ENCODE assay signal across 21 cellular contexts in genomic region chr1:4150262-4150661, GRCh38.
DNase-seq lines count a peak whose midpoint lies in the region; ATAC-seq, FAIRE-seq and TF ChIP-seq lines count a peak whose summit lies in the region.
"Had no signal": no experiment of that assay in that cellular context is flagged by ENCODE, and none has a peak within 500 bp of the region (broad histone marks: within the 10 kb centered on the region; RNA-seq: fewer than 3 reads in every experiment).

No MANE protein-coding gene starts in this region.

- peaks cover 7% of the 10 kb centered on the region; the same call in 1 of the 2 replicates for H3K36me3 ChIP-seq in GM23338 (ENCODE audit: insufficient read depth)
- no peaks in the 10 kb centered on the region for H3K36me3 ChIP-seq in K562 (ENCODE audit: control insufficient read depth, insufficient read depth, low read length)
- no peaks in the 10 kb centered on the region for H3K36me3 ChIP-seq in mesendoderm (ENCODE audit: control insufficient read depth, insufficient read depth, low read length)
- H3K36me3 ChIP-seq in spleen, result no peaks in the 10 kb centered on the region
- H3K36me3 ChIP-seq: Peyer's patch had no signal

- peaks cover 12% of the 10 kb centered on the region; the same call in 1 of the 3 replicates for H3K36me3 Mint-ChIP-seq in GM23338 (ENCODE audit: low read depth)
- no peaks in the 10 kb centered on the region for H3K36me3 Mint-ChIP-seq in T-cell

- H3K4me3 Mint-ChIP-seq in GM23338 (no peak overlapping the region), T-cell (no peak overlapping the region)
- H3K4me3 Mint-ChIP-seq: B cell had no signal

- H3K23ac ChIP-seq in mesendoderm (ENCODE audit: low read length), result no peak overlapping the region

- H3K9me2 ChIP-seq in GM23338 (ENCODE audit: insufficient read depth), result no peaks in the 10 kb centered on the region

- intact Hi-C loops in K562 (cut with micrococcal nuclease), result no loop called here
- intact Hi-C loops in spleen (cut with DNase I; ENCODE audit: low total_unique reads), result no loop called here

- no peak overlapping the region for H4K5ac ChIP-seq in mesendoderm (ENCODE audit: low read length)

- H3K9me3 ChIP-seq in K562 (replicated peaks; ENCODE audit: control insufficient read depth, insufficient read depth, low read depth, low read length) (no peaks in the 10 kb centered on the region), spleen (no peaks in the 10 kb centered on the region)
- H3K9me3 ChIP-seq: Peyer's patch had no signal

- no peak overlapping the region for H3K4me3 ChIP-seq in GM23338
- no peak overlapping the region for H3K4me3 ChIP-seq in K562
- no peak overlapping the region for H3K4me3 ChIP-seq in mesendoderm (ENCODE audit: low read length)
- H3K4me3 ChIP-seq in spleen, result no peak overlapping the region
- H3K4me3 ChIP-seq: Peyer's patch had no signal

- H4K20me1 ChIP-seq in GM23338 (replicated peaks; ENCODE audit: insufficient read depth) (no peaks in the 10 kb centered on the region), K562 (replicated peaks; ENCODE audit: control insufficient read depth, insufficient read depth, low read length) (no peaks in the 10 kb centered on the region; the same call in 1 of the 2 replicates)

- CTCF ChIA-PET in K562 (lab: Yijun Ruan, JAX; ENCODE audit: low intra/inter-chr PET ratio) (no interaction called here), T-cell (lab: Charles Lee) (no interaction called here)

- H3K27ac ChIP-seq in GM23338 (ENCODE audit: low read depth), result no peak overlapping the region
- no peak overlapping the region for H3K27ac ChIP-seq in K562 (ENCODE audit: extremely low read depth, low read depth, low read length)
- H3K27ac ChIP-seq in mesendoderm (ENCODE audit: low read depth, low read length), result no peak overlapping the region
- H3K27ac ChIP-seq in spleen, result no peak overlapping the region
- H3K27ac ChIP-seq: Peyer's patch had no signal

- H2AK5ac ChIP-seq in mesendoderm (ENCODE audit: low read length), result no peak overlapping the region

- peaks cover 64% of the 10 kb centered on the region for H3K9me3 Mint-ChIP-seq in GM23338
- H3K9me3 Mint-ChIP-seq in T-cell, result no peaks in the 10 kb centered on the region

- BruUV-seq in K562 (replicated peaks; lab: Mats Ljungman, UMichigan), result no TSS peak

- TF ChIP-seq CTCF in GM23338 (conservative IDR thresholded peaks at IDR 0.05; ENCODE audit: low read depth in 2 of 2) (no peak), K562 (IDR thresholded peaks at IDR 0.05 in 2 of 3, conservative IDR thresholded peaks at IDR 0.05 in 1 of 3; ENCODE audit: insufficient read depth in 2 of 3, low read depth in 1 of 3, low read length in 3 of 3) (no peak), spleen (IDR thresholded peaks at IDR 0.05 in 8 of 11, conservative IDR thresholded peaks at IDR 0.05 in 3 of 11) (no peak)

- H3K4ac ChIP-seq in mesendoderm (ENCODE audit: low read depth, low read length), result no peak overlapping the region

- no peaks in the 10 kb centered on the region for H3K4me1 ChIP-seq in GM23338 (ENCODE audit: insufficient read depth)
- no peaks in the 10 kb centered on the region for H3K4me1 ChIP-seq in K562 (replicated peaks in 1 of 2; ENCODE audit: control insufficient read depth in 2 of 2, insufficient read depth in 2 of 2, low read length in 2 of 2)
- H3K4me1 ChIP-seq in mesendoderm (ENCODE audit: control insufficient read depth, low read depth, low read length), result no peaks in the 10 kb centered on the region
- H3K4me1 ChIP-seq in spleen, result no peaks in the 10 kb centered on the region
- H3K4me1 ChIP-seq: Peyer's patch had no signal

- no peak for FAIRE-seq in K562 (lab: Jason Lieb, UNC)
- FAIRE-seq in GM12891 (lab: Jason Lieb, UNC), result no peak
- FAIRE-seq: A204.1, D721Med had no signal

- H2BK120ac ChIP-seq in mesendoderm (ENCODE audit: low read depth, low read length), result no peak overlapping the region

- in situ Hi-C loops in K562 (cut with MboI), result no loop called here

- DNase-seq in GM23338 (ENCODE audit: low spot score), result no peak
- no peak for DNase-seq in K562 (ENCODE audit: extremely low read depth in 1 of 4, low spot score in 3 of 4)
- peak; percentile 37 for DNase-seq in mesendoderm
- DNase-seq in spleen, result peak; percentile 47
- DNase-seq in NCI-H146 (lab: John Stamatoyannopoulos, UW), result no peak
- DNase-seq in GM12891 (ENCODE audit: insufficient read length, low spot score), result no peak
- DNase-seq in T-cell, result no peak
- DNase-seq: DMS53; GF-D8; MM.1S; NCI-H1048; NCI-H1436 treated with DMSO at 0.1 percent for 48 hours; NCI-H2029; NCI-H2227 treated with DMSO at 0.1 percent for 48 hours; NCI-H510A treated with DMSO at 0.1 percent for 48 hours; NK-92 treated with Interleukin-12 subunit alpha and Interleukin-12 subunit beta, amount 100 ng/mL, for 24 hours; Peyer's patch had no signal

- TF ChIP-seq POLR2A in K562 (conservative IDR thresholded peaks at IDR 0.05) (no peak), spleen (IDR thresholded peaks at IDR 0.05) (no peak), GM12891 (IDR thresholded peaks at IDR 0.05; ENCODE audit: low read depth, low read length) (no peak)

- H3K9ac ChIP-seq in K562 (ENCODE audit: insufficient read depth in 1 of 2, low read depth in 2 of 2, low read length in 2 of 2) (no peak overlapping the region), mesendoderm (ENCODE audit: low read length) (no peak overlapping the region)

- H3K4me1 Mint-ChIP-seq in GM23338 (no peaks in the 10 kb centered on the region; the same call in 2 of the 3 replicates), T-cell (no peaks in the 10 kb centered on the region)
- H3K4me1 Mint-ChIP-seq: B cell had no signal

- no peak overlapping the region for H4K8ac ChIP-seq in mesendoderm (ENCODE audit: low read depth, low read length)

- no peak overlapping the region for H3K56ac ChIP-seq in mesendoderm (ENCODE audit: low read length)

- H3K79me2 ChIP-seq in GM23338 (replicated peaks; ENCODE audit: insufficient read depth) (no peaks in the 10 kb centered on the region), K562 (ENCODE audit: control insufficient read depth, insufficient read depth, low read length) (no peaks in the 10 kb centered on the region), mesendoderm (ENCODE audit: control insufficient read depth, insufficient read depth, low read length) (no peaks in the 10 kb centered on the region)

- no peak overlapping the region for H2BK15ac ChIP-seq in mesendoderm (replicated peaks; ENCODE audit: low read depth)

- ATAC-seq in GM23338 (peak; percentile 47), K562 (peak; percentile 71), T-cell (replicated peaks in 1 of 4) (no peak)
- ATAC-seq: SK-N-SH treated with all-trans-retinoic acid at 6 μM for 48 hours had no signal

- H3K4me2 ChIP-seq in GM23338, result no peak overlapping the region
- no peak overlapping the region for H3K4me2 ChIP-seq in K562 (ENCODE audit: insufficient read depth, low read length)
- H3K4me2 ChIP-seq in mesendoderm (ENCODE audit: low read length), result no peak overlapping the region

- TF ChIP-seq EP300 in K562 (IDR thresholded peaks at IDR 0.05; ENCODE audit: low read length), result no peak

- no peaks in the 10 kb centered on the region for H3K9me1 ChIP-seq in K562 (ENCODE audit: control insufficient read depth, insufficient read depth, low read length)

- no peaks in the 10 kb centered on the region for H3K79me1 ChIP-seq in mesendoderm (ENCODE audit: low read length)

- TF ChIP-seq RAD21 in K562 (CRISPR knock-in tag; conservative IDR thresholded peaks at IDR 0.05 in 1 of 2, IDR thresholded peaks at IDR 0.05 in 1 of 2), result no peak

- no peaks in the 10 kb centered on the region for H3F3A ChIP-seq in GM23338 (replicated peaks; ENCODE audit: low read depth)

- POLR2A ChIA-PET in K562 (lab: Yijun Ruan, JAX) (interaction anchor here (0.6 kb wide), 1 partner anchor 128 kb away, joined by 3 read pairs; no protein-coding TSS in a partner anchor), T-cell (lab: Charles Lee) (no interaction called here)

- 1% methylated on average over 7 of the region's 7 CpGs for WGBS in K562 (ENCODE audit: insufficient coverage, low coverage, missing lambda C conversion rate)
- WGBS in mesendoderm (ENCODE audit: extremely low coverage, insufficient coverage, low lambda C conversion rate), result no CpG with 5 or more reads among the region's 7 CpGs
- 41 to 64% (median 49%) methylated on average over 7 of the region's 7 CpGs for WGBS in spleen, 5 donors

- H3K27me3 ChIP-seq in GM23338 (ENCODE audit: insufficient read depth) (no peaks in the 10 kb centered on the region), K562 (ENCODE audit: control insufficient read depth in 2 of 2, insufficient read depth in 2 of 2, low read length in 2 of 2) (peaks cover 24 to 58% of the 10 kb centered on the region in 2 experiments; a peak in 4 of 5 replicates), mesendoderm (ENCODE audit: insufficient read depth, low read length, poor library complexity) (no peaks in the 10 kb centered on the region), spleen (replicated peaks in 1 of 7) (peaks cover 0 to 33% (median 0%) of the 10 kb centered on the region in 7 donors)
- H3K27me3 ChIP-seq: Peyer's patch had no signal

- H2AFZ ChIP-seq in GM23338 (no peak overlapping the region), K562 (ENCODE audit: low read depth, low read length) (no peak overlapping the region)

- H3K27ac Mint-ChIP-seq in GM23338, result no peak overlapping the region
- H3K27ac Mint-ChIP-seq in T-cell, result no peak overlapping the region
- H3K27ac Mint-ChIP-seq: B cell had no signal

- no peak overlapping the region for H2BK5ac ChIP-seq in mesendoderm (ENCODE audit: low read length)

- H3K18ac ChIP-seq in mesendoderm (ENCODE audit: low read length), result no peak overlapping the region

- H3K27me3 Mint-ChIP-seq in GM23338 (ENCODE audit: insufficient read depth, low read depth, poor library complexity), result peaks cover 11% of the 10 kb centered on the region
- H3K27me3 Mint-ChIP-seq in T-cell, result peaks cover 4 to 11% of the 10 kb centered on the region in 2 donors
- H3K27me3 Mint-ChIP-seq: B cell had no signal

TF ChIP-seq in GM23338, 12 proteins besides CTCF, POLR2A, EP300 and RAD21 (continues in another document):
- TF ChIP-seq ZNF114 (CRISPR knock-in tag; IDR thresholded peaks at IDR 0.05) (no peak), EZH2 (IDR thresholded peaks at IDR 0.05; ENCODE audit: low read depth, unreplicated experiment) (no peak), ZNF331 (CRISPR knock-in tag; IDR thresholded peaks at IDR 0.05; ENCODE audit: low read depth) (no peak), JUNB (IDR thresholded peaks at IDR 0.05; ENCODE audit: unreplicated experiment) (no peak)

TF ChIP-seq in K562, 482 proteins besides CTCF, POLR2A, EP300 and RAD21 (continues in another document):
- TF ChIP-seq ZBTB7A (IDR thresholded peaks at IDR 0.05; ENCODE audit: borderline replicate concordance, control insufficient read depth, low read depth, low read length) (no peak), DACH1 (IDR thresholded peaks at IDR 0.05; ENCODE audit: partially characterized antibody) (no peak), PCBP2 (IDR thresholded peaks at IDR 0.05; ENCODE audit: low read depth, low read length, poor library complexity, severe bottlenecking) (no peak), MCM7 (IDR thresholded peaks at IDR 0.05) (no peak)

TF ChIP-seq in GM12891, 5 proteins besides CTCF, POLR2A, EP300 and RAD21 (continues in another document):
- TF ChIP-seq PAX5 (IDR thresholded peaks at IDR 0.05; ENCODE audit: insufficient read depth, low read length, severe bottlenecking) (no peak), SPI1 (IDR thresholded peaks at IDR 0.05; ENCODE audit: low read depth, low read length) (no peak), POU2F2 (IDR thresholded peaks at IDR 0.05; ENCODE audit: low read depth, low read length) (no peak), POLR2AphosphoS5 (IDR thresholded peaks at IDR 0.05; ENCODE audit: low read depth, low read length) (no peak)

Comparison
In these comparisons a context has a peak if more than half of its experiments do, and no peak if none do; other contexts are left out.
1. ATAC-seq: peak in GM23338 (single experiment) and K562 (single experiment); none in T-cell (0 of 4).
2. DNase-seq: peak in mesendoderm (single experiment) and spleen (single experiment); none in GM23338 (single experiment), K562 (0 of 4), NCI-H146 (single experiment), GM12891 (single experiment) and T-cell (0 of 34).